19 cellular contexts compared by ENCODE assay signal in the genomic region with DNA sequence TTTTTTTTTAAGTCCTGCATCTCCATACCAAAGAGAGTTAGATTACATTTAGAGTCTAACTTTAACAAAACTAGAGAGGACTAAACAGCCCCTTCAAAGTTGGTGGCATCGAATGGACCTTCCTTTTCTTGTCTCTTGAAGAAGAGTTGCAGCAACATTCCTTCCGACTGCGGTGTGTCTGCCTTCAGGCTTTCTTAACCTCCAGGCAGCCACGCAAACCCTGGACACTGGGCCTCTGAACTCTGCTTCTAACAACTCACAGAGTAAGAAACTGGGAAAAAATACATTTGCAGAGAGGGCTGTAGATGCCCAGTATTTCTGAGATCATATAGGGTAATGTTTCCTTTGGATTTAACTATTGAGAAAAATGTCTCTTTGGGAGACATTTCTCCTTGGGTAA.
DNase-seq lines count a peak whose midpoint lies in the region; ATAC-seq, FAIRE-seq and TF ChIP-seq lines count a peak whose summit lies in the region.
"Had no signal": no experiment of that assay in that cellular context is flagged by ENCODE, and none has a peak within 500 bp of the region (broad histone marks: within the 10 kb centered on the region; RNA-seq: fewer than 3 reads in every experiment).

No MANE protein-coding gene starts in this region.

- H3K4me3 ChIP-seq in HUES6 (ENCODE audit: low read depth, low read length) = no peak overlapping the region
- no peak overlapping the region for H3K4me3 ChIP-seq in H1 (ENCODE audit: extremely low read depth in 1 of 4, insufficient read depth in 2 of 4, low read depth in 3 of 4, low read length in 4 of 4)
- H3K4me3 ChIP-seq in neural progenitor cell = no peak overlapping the region
- H3K4me3 ChIP-seq: A549 had no signal

- H4K8ac ChIP-seq in H1 (ENCODE audit: extremely low read depth, insufficient read depth, low read length) = no peak overlapping the region

- H2BK5ac ChIP-seq in H1 (ENCODE audit: low read depth, low read length) = no peak overlapping the region

- CTCF ChIA-PET in H1 (lab: Charles Lee; ENCODE audit: partially characterized antibody) = interaction anchor here (0.9 to 1.7 kb wide), 3 partner anchors 19 to 39 kb away, joined by 3 to 7 read pairs (median 6); no protein-coding TSS in a partner anchor

- H3K4me1 ChIP-seq in HUES6 (ENCODE audit: control insufficient read depth, insufficient read depth, low read length) (peaks cover 15% of the 10 kb centered on the region), H1 (replicated peaks in 1 of 4; ENCODE audit: control insufficient read depth in 3 of 4, insufficient read depth in 4 of 4, low read length in 3 of 4) (peaks cover 0 to 3% (median 0%) of the 10 kb centered on the region in 4 experiments; a peak in 2 of 7 replicates), neural progenitor cell (peaks cover 7% of the 10 kb centered on the region)
- H3K4me1 ChIP-seq: A549, BE2C had no signal

- POLR2A ChIA-PET in H1 (lab: Charles Lee; ENCODE audit: partially characterized antibody) = no interaction called here

- no peaks in the 10 kb centered on the region for H3K79me1 ChIP-seq in H1 (ENCODE audit: low read depth, low read length)

- no peaks in the 10 kb centered on the region for H3K27me3 Mint-ChIP-seq in neural progenitor cell (ENCODE audit: insufficient read depth, low read depth)

- 65% methylated on average over 4 of the region's 4 CpGs; no CpG with 5 or more reads in 1 of the 2 experiments for WGBS in H1 (ENCODE audit: extremely low coverage in 1 of 2, insufficient coverage in 1 of 2, insufficient read length in 1 of 2, insufficient replicate concordance in 2 of 2, low coverage in 1 of 2, low lambda C conversion rate in 2 of 2, missing lambda C conversion rate in 1 of 2), 2 experiments

- H4K20me1 ChIP-seq in H1 (replicated peaks in 1 of 2; ENCODE audit: control insufficient read depth in 1 of 2, insufficient read depth in 2 of 2, low read length in 2 of 2) (no peaks in the 10 kb centered on the region), neural progenitor cell (ENCODE audit: low read depth) (no peaks in the 10 kb centered on the region)

- H3K4me3 Mint-ChIP-seq in neural progenitor cell = no peak overlapping the region
- H3K4me3 Mint-ChIP-seq: CD4-positive, alpha-beta memory T cell had no signal

- H3K79me2 ChIP-seq in H1 (ENCODE audit: control insufficient read depth in 1 of 2, insufficient read depth in 2 of 2, low read length in 2 of 2) (no peaks in the 10 kb centered on the region), neural progenitor cell (ENCODE audit: low read depth) (no peaks in the 10 kb centered on the region)

- TF ChIP-seq POLR2A in H1 (IDR thresholded peaks at IDR 0.05; ENCODE audit: control extremely low read depth in 1 of 2, low read depth in 2 of 2, low read length in 2 of 2) = no peak

- H3K9ac ChIP-seq in HUES6 (ENCODE audit: low read length) (peak overlapping the region; percentile 19), H1 (replicated peaks in 1 of 4; ENCODE audit: extremely low read depth in 1 of 4, low read depth in 3 of 4, low read length in 3 of 4) (no peak overlapping the region), neural progenitor cell (no peak overlapping the region)

- no peak overlapping the region for H2BK12ac ChIP-seq in H1 (ENCODE audit: low read depth, low read length)

- H2BK20ac ChIP-seq in H1 (ENCODE audit: low read length) = no peak overlapping the region

- TF ChIP-seq CTCF in H1 (IDR thresholded peaks at IDR 0.05; ENCODE audit: control extremely low read depth in 1 of 3, insufficient read depth in 1 of 3, low read depth in 1 of 3, low read length in 3 of 3) (no peak), neural progenitor cell (IDR thresholded peaks at IDR 0.05) (no peak)

- H3K23me2 ChIP-seq in H1 (ENCODE audit: low read depth, low read length) = no peaks in the 10 kb centered on the region; the same call in 1 of the 2 replicates

- H3K36me3 ChIP-seq in HUES6 (ENCODE audit: control insufficient read depth, insufficient read depth, low read length) (no peaks in the 10 kb centered on the region), H1 (ENCODE audit: control insufficient read depth in 2 of 4, insufficient read depth in 4 of 4, low read length in 3 of 4) (no peaks in the 10 kb centered on the region; a peak in 1 of 8 replicates), neural progenitor cell (no peaks in the 10 kb centered on the region)
- H3K36me3 ChIP-seq: BE2C had no signal

- ATAC-seq in HG03439 (IDR thresholded peaks at IDR 0.05; ENCODE audit: unreplicated experiment) (no peak), HG03571 (IDR thresholded peaks at IDR 0.05; ENCODE audit: unreplicated experiment) (no peak)
- ATAC-seq: A549, HepG2 had no signal

- H2BK15ac ChIP-seq in H1 (ENCODE audit: low read length) = no peak overlapping the region

- no peak overlapping the region for H4K5ac ChIP-seq in H1 (ENCODE audit: insufficient read length, low read depth, low read length)

- H2AFZ ChIP-seq in H1 (ENCODE audit: low read length) (peak overlapping the region; percentile 72; the same call in 1 of the 2 replicates), neural progenitor cell (replicated peaks) (peak overlapping the region; percentile 93)

- no peak overlapping the region for H2BK120ac ChIP-seq in H1 (replicated peaks; ENCODE audit: low read depth, low read length)

- no peaks in the 10 kb centered on the region for H3K4me1 Mint-ChIP-seq in neural progenitor cell
- H3K4me1 Mint-ChIP-seq: CD4-positive, alpha-beta memory T cell had no signal

- TF ChIP-seq RAD21 in H1 (IDR thresholded peaks at IDR 0.05 in 1 of 2, conservative IDR thresholded peaks at IDR 0.05 in 1 of 2; ENCODE audit: low read depth in 2 of 2, low read length in 2 of 2) = no peak

- H3K36me3 Mint-ChIP-seq in neural progenitor cell = peaks cover 1% of the 10 kb centered on the region
- H3K36me3 Mint-ChIP-seq: CD4-positive, alpha-beta memory T cell had no signal

- no peak overlapping the region for H3K56ac ChIP-seq in H1 (replicated peaks; ENCODE audit: insufficient read length, low read depth, low read length)

- no peak overlapping the region for H2AK5ac ChIP-seq in H1 (ENCODE audit: low read depth, low read length)

- no peak for FAIRE-seq in H1 (lab: Jason Lieb, UNC)
- FAIRE-seq: A549, D721Med, GM12892, HepG2 had no signal

- H3K27me3 ChIP-seq in HUES6 (ENCODE audit: control insufficient read depth, insufficient read depth, low read length) = no peaks in the 10 kb centered on the region
- H3K27me3 ChIP-seq in H1 (replicated peaks in 1 of 4; ENCODE audit: control insufficient read depth in 3 of 4, extremely low read depth in 1 of 4, insufficient read depth in 3 of 4, low read length in 3 of 4) = no peaks in the 10 kb centered on the region
- no peaks in the 10 kb centered on the region for H3K27me3 ChIP-seq in neural progenitor cell
- H3K27me3 ChIP-seq: BE2C had no signal

- H4K91ac ChIP-seq in H1 (replicated peaks; ENCODE audit: insufficient read length, low read length) = no peak overlapping the region

- H3K23ac ChIP-seq in H1 (ENCODE audit: insufficient read length) = no peak overlapping the region

- 0 out of 4 replicates have a peak overlapping the region, but pooled peaks of 1 of the 2 experiments have one; percentile 27 for H3K4me2 ChIP-seq in H1 (ENCODE audit: insufficient read depth in 1 of 2, low read depth in 2 of 2, low read length in 2 of 2)
- H3K4me2 ChIP-seq in neural progenitor cell = no peak overlapping the region
- H3K4me2 ChIP-seq: A549 had no signal

- H3K9me3 ChIP-seq in HUES6 (ENCODE audit: control insufficient read depth, insufficient read depth, low read depth, low read length) (peaks cover 14% of the 10 kb centered on the region), H1 (ENCODE audit: insufficient read depth in 2 of 2, low read depth in 1 of 2, low read length in 1 of 2) (peaks cover 5 to 9% of the 10 kb centered on the region in 2 experiments; a peak in 3 of 4 replicates), neural progenitor cell (ENCODE audit: low read depth) (peaks cover 7% of the 10 kb centered on the region)
- H3K9me3 ChIP-seq: A549, BE2C had no signal

- H3K27ac ChIP-seq in HUES6 (ENCODE audit: low read depth, low read length) (no peak overlapping the region), H1 (ENCODE audit: low read depth, low read length) (no peak overlapping the region), neural progenitor cell (no peak overlapping the region)
- H3K27ac ChIP-seq: A549, C4-2B had no signal

- no peak for TF ChIP-seq EP300 in H1 (IDR thresholded peaks at IDR 0.05; ENCODE audit: borderline replicate concordance in 1 of 2, low read depth in 2 of 2, low read length in 2 of 2)

- H3K27ac Mint-ChIP-seq in neural progenitor cell = no peak overlapping the region
- H3K27ac Mint-ChIP-seq: CD4-positive, alpha-beta memory T cell had no signal

- peaks cover 15% of the 10 kb centered on the region for H3K9me3 Mint-ChIP-seq in neural progenitor cell

- no peak overlapping the region for H3K14ac ChIP-seq in H1 (ENCODE audit: insufficient read length)

- no peak overlapping the region for H3K4ac ChIP-seq in H1 (replicated peaks; ENCODE audit: insufficient read length, low read depth, low read length)

- no peaks in the 10 kb centered on the region for H3F3A ChIP-seq in neural progenitor cell (ENCODE audit: low read depth)

- no peak for DNase-seq in H1 (ENCODE audit: low read depth in 1 of 2, low spot score in 2 of 2)
- DNase-seq in neural progenitor cell (ENCODE audit: low spot score) = no peak
- DNase-seq in NCI-H1694 treated with DMSO at 0.1 percent for 48 hours (lab: John Stamatoyannopoulos, UW) = no peak
- DNase-seq in SHP77 treated with DMSO at 0.1 percent for 48 hours (lab: John Stamatoyannopoulos, UW) = no peak
- DNase-seq: BE2C; CD4-positive, alpha-beta memory T cell; DMS153; DMS79 treated with DMSO at 0.1 percent for 48 hours; EL; GDM1; HCEC 1CT had no signal

- H3K18ac ChIP-seq in H1 (ENCODE audit: extremely low read depth, low read length) = no peak overlapping the region

TF ChIP-seq in H1, 55 proteins besides CTCF, POLR2A, EP300 and RAD21 (continues in another document):
- TF ChIP-seq, protein P1, sequence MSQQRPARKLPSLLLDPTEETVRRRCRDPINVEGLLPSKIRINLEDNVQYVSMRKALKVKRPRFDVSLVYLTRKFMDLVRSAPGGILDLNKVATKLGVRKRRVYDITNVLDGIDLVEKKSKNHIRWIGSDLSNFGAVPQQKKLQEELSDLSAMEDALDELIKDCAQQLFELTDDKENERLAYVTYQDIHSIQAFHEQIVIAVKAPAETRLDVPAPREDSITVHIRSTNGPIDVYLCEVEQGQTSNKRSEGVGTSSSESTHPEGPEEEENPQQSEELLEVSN (IDR thresholded peaks at IDR 0.05) = no peak
- TF ChIP-seq RBBP5 (IDR thresholded peaks at IDR 0.05; ENCODE audit: borderline replicate concordance, low read depth, low read length) (no peak), TBP (IDR thresholded peaks at IDR 0.05; ENCODE audit: low read depth, low read length) (no peak), TAF7 (optimal IDR thresholded peaks at IDR 0.05; ENCODE audit: borderline replicate concordance, low read depth, low read length) (no peak), CTBP2 (IDR thresholded peaks at IDR 0.05; ENCODE audit: borderline replicate concordance, insufficient read depth, insufficient read length, low read length) (no peak)
- TF ChIP-seq, protein P2, sequence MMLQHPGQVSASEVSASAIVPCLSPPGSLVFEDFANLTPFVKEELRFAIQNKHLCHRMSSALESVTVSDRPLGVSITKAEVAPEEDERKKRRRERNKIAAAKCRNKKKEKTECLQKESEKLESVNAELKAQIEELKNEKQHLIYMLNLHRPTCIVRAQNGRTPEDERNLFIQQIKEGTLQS (IDR thresholded peaks at IDR 0.05; ENCODE audit: insufficient read depth, low read depth, low read length) = no peak
